21 cellular contexts compared by ENCODE assay signal in the genomic region with DNA sequence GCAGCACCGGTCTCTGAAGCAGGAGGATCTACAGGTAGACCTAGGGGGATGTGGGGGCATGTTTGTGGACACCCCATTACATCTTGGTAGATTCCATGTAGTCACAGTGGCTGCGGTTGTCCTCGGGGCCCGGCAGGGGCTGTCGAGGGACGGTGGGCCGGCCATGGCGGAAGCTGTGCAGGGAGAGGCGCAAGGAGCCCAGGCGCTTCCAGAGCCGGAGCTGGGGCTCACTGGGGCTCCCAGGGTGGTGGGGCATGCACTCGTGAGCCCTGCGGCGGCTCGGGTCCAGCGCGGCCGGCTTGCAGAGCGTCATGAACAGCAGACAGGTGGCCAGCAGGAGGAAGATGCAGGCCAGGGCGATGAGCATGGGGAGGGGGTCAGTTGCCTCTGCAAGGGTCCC. TPM values are rescaled to one million over a fixed set of nuclear protein-coding genes. Genes with fewer than 3 reads are reported as not detected.
DNase-seq lines count a peak whose midpoint lies in the region; ATAC-seq lines count a peak whose summit lies in the region.
"Had no signal": no experiment of that assay in that cellular context is flagged by ENCODE, and none has a peak within 500 bp of the region (broad histone marks: within the 10 kb centered on the region; RNA-seq: fewer than 3 reads in every experiment).

No MANE protein-coding gene starts in this region.

- peaks cover 59% of the 10 kb centered on the region for H3K4me1 Mint-ChIP-seq in activated naive CD4-positive, alpha-beta T cell treated with anti-CD3 and anti-CD28 coated beads, Interleukin-2, amount 10 ng/mL, durations not matched to agents 7 days and 5 days
- peaks cover 58 to 64% (median 59%) of the 10 kb centered on the region in 3 donors for H3K4me1 Mint-ChIP-seq in T-cell

- POLR2A ChIA-PET in T-cell (lab: Charles Lee): interaction anchor here in 1 of 2 donors (0.6 kb wide), 1 partner anchor 135 kb away, joined by 3 read pairs; no protein-coding TSS in a partner anchor

- ATAC-seq in activated naive CD4-positive, alpha-beta T cell treated with anti-CD3 and anti-CD28 coated beads, Interleukin-2, amount 50 U/mL, for 72 hours: no peak
- ATAC-seq in T-cell (replicated peaks in 1 of 4): no peak
- ATAC-seq: gastroesophageal sphincter, PC-3 had no signal

- H3K27ac Mint-ChIP-seq in activated naive CD4-positive, alpha-beta T cell treated with anti-CD3 and anti-CD28 coated beads, Interleukin-2, amount 10 ng/mL, durations not matched to agents 7 days and 5 days: peak overlapping the region; percentile 84
- peak overlapping the region in 1 of 2 donors; percentile 97 for H3K27ac Mint-ChIP-seq in activated naive CD4-positive, alpha-beta T cell treated with anti-CD3 and anti-CD28 coated beads, Interleukin-2, amount 50 U/mL, for 72 hours
- H3K27ac Mint-ChIP-seq in T-cell: peak overlapping the region; percentile 99
- H3K27ac Mint-ChIP-seq: IgD-negative memory B cell had no signal

- CTCF ChIA-PET in activated naive CD4-positive, alpha-beta T cell treated with anti-CD3 and anti-CD28 coated beads, Interleukin-2, amount 10 ng/mL, durations not matched to agents 7 days and 5 days (lab: Charles Lee): interaction anchor here (0.8 to 4.0 kb wide), 4 partner anchors 8 to 58 kb away, joined by 3 to 31 read pairs (median 5); no protein-coding TSS in a partner anchor
- CTCF ChIA-PET in T-cell (lab: Charles Lee): no interaction called here

- H3K36me3 Mint-ChIP-seq in activated naive CD4-positive, alpha-beta T cell treated with anti-CD3 and anti-CD28 coated beads, Interleukin-2, amount 10 ng/mL, durations not matched to agents 7 days and 5 days: peaks cover 3% of the 10 kb centered on the region
- H3K36me3 Mint-ChIP-seq in activated naive CD4-positive, alpha-beta T cell treated with anti-CD3 and anti-CD28 coated beads, Interleukin-2, amount 50 U/mL, for 72 hours: no peaks in the 10 kb centered on the region
- no peaks in the 10 kb centered on the region for H3K36me3 Mint-ChIP-seq in T-cell
- H3K36me3 Mint-ChIP-seq: IgD-negative memory B cell had no signal

- DNase-seq in activated naive CD4-positive, alpha-beta T cell treated with anti-CD3 and anti-CD28 coated beads, Interleukin-2, amount 10 ng/mL, durations not matched to agents 7 days and 5 days: no peak
- DNase-seq in activated naive CD4-positive, alpha-beta T cell treated with anti-CD3 and anti-CD28 coated beads, Interleukin-2, amount 50 U/mL, for 72 hours (ENCODE audit: low spot score in 2 of 2): no peak
- DNase-seq in T-cell: no peak
- DNase-seq in substantia nigra (lab: John Stamatoyannopoulos, UW): no peak
- no peak for DNase-seq in nucleus accumbens (lab: John Stamatoyannopoulos, UW)
- DNase-seq in NCI-H1417 treated with DMSO at 0.1 percent for 48 hours (lab: John Stamatoyannopoulos, UW): no peak
- no peak for DNase-seq in DMS153 (lab: John Stamatoyannopoulos, UW)
- DNase-seq: activated CD4-positive, CD25-positive, alpha-beta regulatory T cell treated with anti-CD3 and anti-CD28 coated beads, Interleukin-2, amount 50 U/mL, for 72 hours; activated CD8-positive, alpha-beta memory T cell treated with anti-CD3 and anti-CD28 coated beads, Interleukin-2, amount 50 U/mL, for 4 hours; GF-D8; NCI-H2081 treated with DMSO at 0.1 percent for 48 hours; PC-3; retina; SHP77 treated with DMSO at 0.1 percent for 48 hours; stimulated activated CD4-positive, alpha-beta T cell treated with anti-CD3 and anti-CD28 coated beads, Interleukin-12 subunit alpha, Interleukin-12 subunit beta, amount 100 ng/mL, for 4 hours; uterus had no signal

- no peaks in the 10 kb centered on the region for H3K27me3 Mint-ChIP-seq in activated naive CD4-positive, alpha-beta T cell treated with anti-CD3 and anti-CD28 coated beads, Interleukin-2, amount 10 ng/mL, durations not matched to agents 7 days and 5 days
- no peaks in the 10 kb centered on the region for H3K27me3 Mint-ChIP-seq in T-cell
- H3K27me3 Mint-ChIP-seq: IgD-negative memory B cell had no signal

- no peaks in the 10 kb centered on the region for H3K27me3 ChIP-seq in layer of hippocampus (ENCODE audit: control insufficient read depth, insufficient read depth, low read length)
- H3K27me3 ChIP-seq: gastroesophageal sphincter, suprapubic skin, uterus had no signal

- H3K9me3 Mint-ChIP-seq in activated naive CD4-positive, alpha-beta T cell treated with anti-CD3 and anti-CD28 coated beads, Interleukin-2, amount 10 ng/mL, durations not matched to agents 7 days and 5 days: no peaks in the 10 kb centered on the region
- H3K9me3 Mint-ChIP-seq in activated naive CD4-positive, alpha-beta T cell treated with anti-CD3 and anti-CD28 coated beads, Interleukin-2, amount 50 U/mL, for 72 hours: no peaks in the 10 kb centered on the region
- no peaks in the 10 kb centered on the region for H3K9me3 Mint-ChIP-seq in T-cell
- H3K9me3 Mint-ChIP-seq: IgD-negative memory B cell had no signal

- H3K4me3 Mint-ChIP-seq in activated naive CD4-positive, alpha-beta T cell treated with anti-CD3 and anti-CD28 coated beads, Interleukin-2, amount 10 ng/mL, durations not matched to agents 7 days and 5 days: peak overlapping the region; percentile 31
- peak overlapping the region in 1 of 3 donors; percentile 85 for H3K4me3 Mint-ChIP-seq in T-cell

- H3K27ac ChIP-seq in layer of hippocampus (ENCODE audit: low read depth, low read length) (peak overlapping the region; percentile 98), substantia nigra (ENCODE audit: low read depth, low read length, poor library complexity, severe bottlenecking) (peak overlapping the region; percentile 99)
- H3K27ac ChIP-seq: suprapubic skin had no signal

RNA-seq across cellular contexts. Expression of a gene that starts 3.7 kb away (rescaled TPM):
- total RNA-seq in activated naive CD4-positive, alpha-beta T cell treated with anti-CD3 and anti-CD28 coated beads, Interleukin-2, amount 50 U/mL, for 72 hours: under 1 TPM; 0.45 to 0.68 TPM
- total RNA-seq in T-cell: under 1 TPM; 0.15 to 0.45 (median 0.16) TPM
- total RNA-seq: M059J, PC-3 had no signal

RNA-seq across cellular contexts. Expression of a gene that starts 57.5 kb away (rescaled TPM):
- 100 to 1,000 TPM in 1 of 2 donors, 10 to 100 TPM in 1; 54.5 to 126 TPM for total RNA-seq in activated naive CD4-positive, alpha-beta T cell treated with anti-CD3 and anti-CD28 coated beads, Interleukin-2, amount 50 U/mL, for 72 hours
- 100 to 1,000 TPM in 2 of 5 donors, 10 to 100 TPM in 3; 81.4 to 134 (median 98.3) TPM for total RNA-seq in T-cell
